21 cellular contexts compared by ENCODE assay signal in genomic region chr20:9161308-9161707, GRCh38.
DNase-seq lines count a peak whose midpoint lies in the region; ATAC-seq, FAIRE-seq and TF ChIP-seq lines count a peak whose summit lies in the region.
"Had no signal": no experiment of that assay in that cellular context is flagged by ENCODE, and none has a peak within 500 bp of the region (broad histone marks: within the 10 kb centered on the region; RNA-seq: fewer than 3 reads in every experiment).

No MANE protein-coding gene starts in this region.

- no peak overlapping the region for H2BK15ac ChIP-seq in mesendoderm (replicated peaks; ENCODE audit: low read depth)

- no peak overlapping the region for H4K5ac ChIP-seq in mesendoderm (ENCODE audit: low read length)

- H3K4ac ChIP-seq in mesendoderm (ENCODE audit: low read depth, low read length), result no peak overlapping the region

- H3K4me3 ChIP-seq in mesendoderm (ENCODE audit: low read length) (no peak overlapping the region), thyroid gland (replicated peaks in 1 of 3) (no peak overlapping the region), testis (no peak overlapping the region), small intestine (ENCODE audit: low read depth in 1 of 2, low read length in 2 of 2) (no peak overlapping the region)

- H2BK120ac ChIP-seq in mesendoderm (ENCODE audit: low read depth, low read length), result no peak overlapping the region

- no peak overlapping the region for H2AK5ac ChIP-seq in mesendoderm (ENCODE audit: low read length)

- no peaks in the 10 kb centered on the region for H3K27me3 ChIP-seq in mesendoderm (ENCODE audit: insufficient read depth, low read length, poor library complexity)
- H3K27me3 ChIP-seq in thyroid gland, result no peaks in the 10 kb centered on the region
- H3K27me3 ChIP-seq in testis, result no peaks in the 10 kb centered on the region
- H3K27me3 ChIP-seq in small intestine (ENCODE audit: control insufficient read depth in 2 of 2, insufficient read depth in 2 of 2, low read length in 2 of 2), result no peaks in the 10 kb centered on the region

- no peak overlapping the region for H4K8ac ChIP-seq in mesendoderm (ENCODE audit: low read depth, low read length)

- no peaks in the 10 kb centered on the region for H3K79me2 ChIP-seq in mesendoderm (ENCODE audit: control insufficient read depth, insufficient read depth, low read length)

- no peak overlapping the region for H2BK5ac ChIP-seq in mesendoderm (ENCODE audit: low read length)

- WGBS in mesendoderm (ENCODE audit: extremely low coverage, insufficient coverage, low lambda C conversion rate), result no CpG with 5 or more reads among the region's 4 CpGs
- WGBS in thyroid gland, 2 donors, result 38 to 45% methylated on average over 4 of the region's 4 CpGs
- 85 to 92% methylated on average over 4 of the region's 4 CpGs for WGBS in testis, 2 donors
- 57 to 73% (median 65%) methylated on average over 4 of the region's 4 CpGs for WGBS in small intestine, 3 donors

- H3K79me1 ChIP-seq in mesendoderm (ENCODE audit: low read length), result peaks cover 2% of the 10 kb centered on the region

- H3K9me3 ChIP-seq in thyroid gland (no peaks in the 10 kb centered on the region), testis (no peaks in the 10 kb centered on the region), small intestine (ENCODE audit: control insufficient read depth, low read depth) (no peaks in the 10 kb centered on the region)
- H3K9me3 ChIP-seq: neutrophil had no signal

- intact Hi-C loops in Right ventricle myocardium superior (cut with DNase I), result no loop called here
- intact Hi-C loops in left cardiac atrium (cut with DNase I), result loop anchor here in 1 of 2 donors (10.0 kb wide), 1 partner anchor 47 kb away; no protein-coding TSS in a partner anchor
- intact Hi-C loops in thyroid gland (cut with DNase I), result no loop called here
- intact Hi-C loops in testis (cut with DNase I; ENCODE audit: low total_unique reads), result no loop called here

- no peak for TF ChIP-seq POLR2A in thyroid gland (IDR thresholded peaks at IDR 0.05)
- no peak for TF ChIP-seq POLR2A in testis (IDR thresholded peaks at IDR 0.05)

- no peak for FAIRE-seq in small intestine (lab: Jason Lieb, UNC)
- FAIRE-seq: D721Med had no signal

- no peak for TF ChIP-seq CTCF in thyroid gland (IDR thresholded peaks at IDR 0.05)
- TF ChIP-seq CTCF in testis (IDR thresholded peaks at IDR 0.05), result no peak

- H3K18ac ChIP-seq in mesendoderm (ENCODE audit: low read length), result peak overlapping the region; percentile 39

- H3K4me2 ChIP-seq in mesendoderm (ENCODE audit: low read length), result no peak overlapping the region

- H3K56ac ChIP-seq in mesendoderm (ENCODE audit: low read length), result peak overlapping the region; percentile 25

- ATAC-seq in Right ventricle myocardium superior (ENCODE audit: poor library complexity) (peak; percentile 66), left cardiac atrium (no peak)
- ATAC-seq: activated T-cell treated with anti-CD3 and anti-CD28 coated beads, Interleukin-2, amount 50 U/mL, for 4 hours; T-cell had no signal

- no peaks in the 10 kb centered on the region for H3K4me1 ChIP-seq in mesendoderm (ENCODE audit: control insufficient read depth, low read depth, low read length)
- H3K4me1 ChIP-seq in thyroid gland, result peaks cover 29 to 42% of the 10 kb centered on the region in 2 donors
- H3K4me1 ChIP-seq in testis, result no peaks in the 10 kb centered on the region
- no peaks in the 10 kb centered on the region for H3K4me1 ChIP-seq in small intestine (ENCODE audit: control insufficient read depth in 2 of 2, insufficient read depth in 1 of 2, low read depth in 1 of 2, low read length in 1 of 2)

- DNase-seq in Right ventricle myocardium superior, result no peak
- DNase-seq in left cardiac atrium, result no peak
- peak; percentile 56 for DNase-seq in cerebellar cortex (ENCODE audit: low spot score)
- no peak for DNase-seq in mesendoderm
- peak; percentile 18 to 19 for DNase-seq in thyroid gland
- DNase-seq in stimulated activated CD8-positive, alpha-beta memory T cell treated with anti-CD3 and anti-CD28 coated beads, Interleukin-4, amount 100 ng/mL, for 48 hours, result no peak
- no peak for DNase-seq in testis
- DNase-seq in small intestine, result no peak
- DNase-seq: activated CD4-positive, alpha-beta T cell treated with anti-CD3 and anti-CD28 coated beads for 1 hour; activated CD8-positive, alpha-beta memory T cell treated with anti-CD3 and anti-CD28 coated beads for 24 hours; activated naive CD4-positive, alpha-beta T cell treated with Interleukin-2 at 50 U/mL for 16 hours; activated T-cell treated with anti-CD3 and anti-CD28 coated beads, Interleukin-2, amount 50 U/mL, for 4 hours; amygdala; MM.1S; NCI-H1417 treated with DMSO at 0.1 percent for 48 hours; NCI-H2227 treated with DMSO at 0.1 percent for 48 hours; NCI-H82; SHP77 treated with DMSO at 0.1 percent for 48 hours; T-cell had no signal

- no peak overlapping the region for H3K27ac ChIP-seq in mesendoderm (ENCODE audit: low read depth, low read length)
- H3K27ac ChIP-seq in thyroid gland, result peak overlapping the region; percentile 40 to 83 (median 72)
- H3K27ac ChIP-seq in testis, result no peak overlapping the region
- H3K27ac ChIP-seq in small intestine (ENCODE audit: low read depth in 1 of 2, low read length in 1 of 2), result no peak overlapping the region
- H3K27ac ChIP-seq: neutrophil had no signal

- H3K36me3 ChIP-seq in mesendoderm (ENCODE audit: control insufficient read depth, insufficient read depth, low read length), result no peaks in the 10 kb centered on the region
- H3K36me3 ChIP-seq in thyroid gland, result no peaks in the 10 kb centered on the region
- H3K36me3 ChIP-seq in testis (ENCODE audit: low read depth, missing control alignments), result no peaks in the 10 kb centered on the region
- no peaks in the 10 kb centered on the region for H3K36me3 ChIP-seq in small intestine (ENCODE audit: control insufficient read depth in 2 of 2, insufficient read depth in 2 of 2, low read length in 2 of 2)
- H3K36me3 ChIP-seq: neutrophil had no signal

- no peak overlapping the region for H3K23ac ChIP-seq in mesendoderm (ENCODE audit: low read length)

- H3K9ac ChIP-seq in mesendoderm (ENCODE audit: low read length), result no peak overlapping the region

Comparison
In these comparisons a context has a peak if more than half of its experiments do, and no peak if none do; other contexts are left out.
1. DNase-seq: peak in cerebellar cortex (single experiment) and thyroid gland (2 of 2); none in Right ventricle myocardium superior (single experiment), left cardiac atrium (single experiment), mesendoderm (single experiment), stimulated activated CD8-positive, alpha-beta memory T cell treated with anti-CD3 and anti-CD28 coated beads, Interleukin-4, amount 100 ng/mL, for 48 hours (single experiment), testis (single experiment) and small intestine (single experiment).
2. H3K27ac ChIP-seq: peak in thyroid gland (3 of 3); none in mesendoderm (single experiment), testis (0 of 2) and small intestine (0 of 2).